Comparison of ENCODE assay signal across 9 cellular contexts in the genomic region with DNA sequence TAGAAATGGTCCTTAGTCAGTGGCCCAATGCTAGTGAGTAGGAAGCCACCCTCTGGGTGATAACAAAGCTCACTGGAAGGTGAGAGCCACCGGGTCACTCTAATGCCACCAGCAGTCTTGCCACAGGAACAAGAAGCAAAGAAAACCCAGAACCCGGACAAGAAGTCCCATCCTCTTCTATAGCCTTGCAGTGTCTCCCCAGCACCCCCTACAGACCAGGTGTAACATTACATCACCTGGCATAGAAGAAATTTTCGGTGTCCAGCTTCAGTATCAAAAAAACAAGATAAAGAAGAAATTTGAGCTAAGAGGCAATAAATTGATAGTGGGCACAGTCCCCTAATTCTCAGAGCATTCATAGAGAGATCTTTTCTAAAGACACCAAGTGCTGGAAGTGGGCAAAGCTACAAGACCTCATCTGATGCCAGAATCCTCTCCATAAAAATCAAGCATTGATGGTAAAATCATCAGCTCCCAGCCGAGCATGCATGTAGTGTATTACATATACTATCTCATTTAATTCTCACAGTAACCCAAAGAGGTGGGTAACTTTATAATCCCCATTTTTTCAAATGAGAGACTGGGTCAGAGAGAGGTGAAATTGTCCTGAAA.
A peak's percentile ranks its signal among the peaks of the same experiment; 100 is the strongest.
DNase-seq lines count a peak whose midpoint lies in the region; ATAC-seq and TF ChIP-seq lines count a peak whose summit lies in the region.
"Had no signal": no experiment of that assay in that cellular context is flagged by ENCODE, and none has a peak within 500 bp of the region (broad histone marks: within the 10 kb centered on the region; RNA-seq: fewer than 3 reads in every experiment).

No MANE protein-coding gene starts in this region.

- H3K36me3 Mint-ChIP-seq in chondrocyte (ENCODE audit: low read depth) = no peaks in the 10 kb centered on the region

- H3K9me3 ChIP-seq in psoas muscle = no peaks in the 10 kb centered on the region

- H3K4me3 ChIP-seq in psoas muscle = no peak overlapping the region

- H3K4me1 ChIP-seq in psoas muscle = no peaks in the 10 kb centered on the region

- H3K9me3 Mint-ChIP-seq in chondrocyte (ENCODE audit: low read depth) = peaks cover 5% of the 10 kb centered on the region

- H3K27me3 Mint-ChIP-seq in chondrocyte (ENCODE audit: low read depth) = peaks cover 6% of the 10 kb centered on the region

- ATAC-seq in psoas muscle (no peak), GM18867 (IDR thresholded peaks at IDR 0.05; ENCODE audit: unreplicated experiment) (no peak), HG03342 (IDR thresholded peaks at IDR 0.05; ENCODE audit: unreplicated experiment) (no peak)

- H3K4me3 Mint-ChIP-seq in chondrocyte (ENCODE audit: unreplicated experiment) = no peak overlapping the region

- TF ChIP-seq CTCF in chondrocyte (IDR thresholded peaks at IDR 0.05) (peak; percentile 51), psoas muscle (IDR thresholded peaks at IDR 0.05) (peak; percentile 26)

- H3K27me3 ChIP-seq in psoas muscle (ENCODE audit: insufficient read depth in 3 of 3, low read length in 2 of 3) = peaks cover 0 to 3% (median 0%) of the 10 kb centered on the region in 3 donors

- no peak overlapping the region for H3K27ac ChIP-seq in psoas muscle

- H3K4me1 Mint-ChIP-seq in chondrocyte (ENCODE audit: low read depth) = no peaks in the 10 kb centered on the region

- no peaks in the 10 kb centered on the region for H3K36me3 ChIP-seq in psoas muscle (ENCODE audit: insufficient read depth in 1 of 2, low read depth in 1 of 2)

- peak; percentile 3 for DNase-seq in activated T-cell treated with anti-CD3 and anti-CD28 coated beads for 24 hours (ENCODE audit: low read depth)
- DNase-seq in activated T-cell treated with anti-CD3 and anti-CD28 coated beads for 4 hours = no peak
- DNase-seq in LoVo (ENCODE audit: low spot score) = peak; percentile 4
- DNase-seq in chondrocyte (ENCODE audit: low spot score) = no peak
- DNase-seq in psoas muscle = no peak
- no peak for DNase-seq in AG08395 (ENCODE audit: low spot score)
- DNase-seq: dermis blood vessel endothelial cell had no signal

- no peak overlapping the region for H3K27ac Mint-ChIP-seq in chondrocyte (ENCODE audit: unreplicated experiment)

- intact Hi-C loops in psoas muscle (cut with DNase I) = no loop called here

- 35 to 50% (median 45%) methylated on average over 4 of the region's 4 CpGs for WGBS in psoas muscle, 3 donors

Comparison
In these comparisons a context has a peak if more than half of its experiments do, and no peak if none do; other contexts are left out.
1. DNase-seq: peak in activated T-cell treated with anti-CD3 and anti-CD28 coated beads for 24 hours (single experiment) and LoVo (single experiment); none in activated T-cell treated with anti-CD3 and anti-CD28 coated beads for 4 hours (single experiment), chondrocyte (single experiment), psoas muscle (0 of 2) and AG08395 (single experiment).